Comparison of ENCODE assay signal across 30 cellular contexts in genomic region chr19:11033763-11034162, GRCh38.
"Had no signal": no experiment of that assay in that cellular context is flagged by ENCODE, and none has a peak within 500 bp of the region (broad histone marks: within the 10 kb centered on the region; RNA-seq: fewer than 3 reads in every experiment).

No MANE protein-coding gene starts in this region.

- H3K36me3 ChIP-seq: ovary, uterus had no signal

- ATAC-seq: naive thymus-derived CD8-positive, alpha-beta T cell; natural killer cell treated with Interleukin-12 subunit alpha and Interleukin-12 subunit beta and Interleukin-15 and Interleukin-18, amount 100 ng/mL, for 72 hours; psoas muscle; right cardiac atrium; right lobe of liver; stimulated activated effector memory CD8-positive, alpha-beta T cell treated with anti-CD3 and anti-CD28 coated beads, Interleukin-12 subunit alpha, Interleukin-12 subunit beta, amount 100 ng/mL, for 72 hours; stimulated activated naive CD8-positive, alpha-beta T cell treated with anti-CD3 and anti-CD28 coated beads, Interleukin-15, amount 100 ng/mL, for 72 hours; stimulated activated naive CD8-positive, alpha-beta T cell treated with anti-CD3 and anti-CD28 coated beads, Interleukin-15, Interleukin-2, amounts not matched to agents 100 U/mL and 50 U/mL, for 24 hours; upper lobe of right lung had no signal

- H3K9me3 ChIP-seq: ovary, psoas muscle, right lobe of liver, sigmoid colon, suprapubic skin, testis, tibial artery, transverse colon, upper lobe of right lung, uterus had no signal

- H3K27me3 Mint-ChIP-seq: naive thymus-derived CD8-positive, alpha-beta T cell; natural killer cell treated with Interleukin-12 subunit alpha and Interleukin-12 subunit beta and Interleukin-15 and Interleukin-18, amount 100 ng/mL, for 72 hours; progenitor cell of endocrine pancreas; stimulated activated naive CD8-positive, alpha-beta T cell treated with anti-CD3 and anti-CD28 coated beads, Interleukin-15, amount 100 ng/mL, for 72 hours; type B pancreatic cell had no signal

- H3K4me1 ChIP-seq: parathyroid adenoma, right lobe of liver, uterus had no signal

- H3K27ac Mint-ChIP-seq: natural killer cell treated with Interleukin-12 subunit alpha and Interleukin-12 subunit beta and Interleukin-15 and Interleukin-18, amount 100 ng/mL, for 72 hours; progenitor cell of endocrine pancreas; stimulated activated effector memory CD8-positive, alpha-beta T cell treated with anti-CD3 and anti-CD28 coated beads, Interleukin-12 subunit alpha, Interleukin-12 subunit beta, amount 100 ng/mL, for 72 hours; stimulated activated naive CD8-positive, alpha-beta T cell treated with anti-CD3 and anti-CD28 coated beads, Interleukin-15, amount 100 ng/mL, for 72 hours; type B pancreatic cell had no signal

- DNase-seq: naive thymus-derived CD8-positive, alpha-beta T cell; nephron progenitor cell; occipital lobe; ovary; posterior cingulate gyrus; psoas muscle; right cardiac atrium; right lobe of liver; sigmoid colon; small intestine; stimulated activated CD4-positive, alpha-beta T cell treated with anti-CD3 and anti-CD28 coated beads, Interleukin-15, amount 100 ng/mL, for 24 hours; stimulated activated CD4-positive, alpha-beta T cell treated with anti-CD3 and anti-CD28 coated beads, Interleukin-2, amount 100 ng/mL, for 24 hours; stimulated activated CD4-positive, alpha-beta T cell treated with anti-CD3 and anti-CD28 coated beads, Interleukin-2, amount 100 ng/mL, for 48 hours; stimulated activated CD4-positive, alpha-beta T cell treated with anti-CD3 and anti-CD28 coated beads, Interleukin-4, amount 100 ng/mL, for 24 hours; stimulated activated naive CD4-positive, alpha-beta T cell; stimulated activated naive CD8-positive, alpha-beta T cell treated with anti-CD3 and anti-CD28 coated beads, Interleukin-15, amount 100 ng/mL, for 72 hours; stimulated activated naive CD8-positive, alpha-beta T cell treated with anti-CD3 and anti-CD28 coated beads, Interleukin-15, Interleukin-2, amounts not matched to agents 100 U/mL and 50 U/mL, for 24 hours; substantia nigra; testis; tibial artery; transverse colon; upper lobe of right lung; uterus had no signal

- H3K4me3 Mint-ChIP-seq: naive thymus-derived CD8-positive, alpha-beta T cell; natural killer cell treated with Interleukin-12 subunit alpha and Interleukin-12 subunit beta and Interleukin-15 and Interleukin-18, amount 100 ng/mL, for 72 hours; nephron progenitor cell; stimulated activated effector memory CD8-positive, alpha-beta T cell treated with anti-CD3 and anti-CD28 coated beads, Interleukin-12 subunit alpha, Interleukin-12 subunit beta, amount 100 ng/mL, for 72 hours; stimulated activated naive CD8-positive, alpha-beta T cell treated with anti-CD3 and anti-CD28 coated beads, Interleukin-15, amount 100 ng/mL, for 72 hours; type B pancreatic cell had no signal

- H3K4me3 ChIP-seq: ovary, psoas muscle, right lobe of liver, sigmoid colon, suprapubic skin, testis, tibial artery, transverse colon, upper lobe of right lung, uterus had no signal

- H3K27me3 ChIP-seq: ovary, right lobe of liver, sigmoid colon, suprapubic skin, testis, tibial artery, transverse colon, upper lobe of right lung, uterus had no signal

- H3K4me1 Mint-ChIP-seq: nephron progenitor cell; neural crest cell; stimulated activated effector memory CD8-positive, alpha-beta T cell treated with anti-CD3 and anti-CD28 coated beads, Interleukin-12 subunit alpha, Interleukin-12 subunit beta, amount 100 ng/mL, for 72 hours had no signal

- H3K9me3 Mint-ChIP-seq: naive thymus-derived CD8-positive, alpha-beta T cell; natural killer cell treated with Interleukin-12 subunit alpha and Interleukin-12 subunit beta and Interleukin-15 and Interleukin-18, amount 100 ng/mL, for 72 hours; nephron progenitor cell; neural crest cell; stimulated activated effector memory CD8-positive, alpha-beta T cell treated with anti-CD3 and anti-CD28 coated beads, Interleukin-12 subunit alpha, Interleukin-12 subunit beta, amount 100 ng/mL, for 72 hours; stimulated activated naive CD8-positive, alpha-beta T cell treated with anti-CD3 and anti-CD28 coated beads, Interleukin-15, amount 100 ng/mL, for 72 hours; type B pancreatic cell had no signal

- H3K27ac ChIP-seq: ovary, parathyroid adenoma, psoas muscle, right lobe of liver, sigmoid colon, suprapubic skin, testis, tibial artery, transverse colon, upper lobe of right lung, uterus had no signal

- H3K9ac ChIP-seq: parathyroid adenoma had no signal
